In genomic region chr10:96014473-96015102, GRCh38 we compare ENCODE assay signal across 6 cellular contexts.
"Had no signal": no experiment of that assay in that cellular context is flagged by ENCODE, and none has a peak within 500 bp of the region (broad histone marks: within the 10 kb centered on the region; RNA-seq: fewer than 3 reads in every experiment).

No MANE protein-coding gene starts in this region.

- H3K9me3 Mint-ChIP-seq: HFFc6, IgD-negative memory B cell had no signal

- DNase-seq: GM23248, GOT3, H7, HFFc6 had no signal

- H3K27ac Mint-ChIP-seq: HFFc6, IgD-negative memory B cell had no signal

- H3K4me3 Mint-ChIP-seq: HFFc6, IgD-negative memory B cell had no signal

- ATAC-seq: HCT116 had no signal

- H3K27me3 Mint-ChIP-seq: IgD-negative memory B cell had no signal

- H3K36me3 Mint-ChIP-seq: IgD-negative memory B cell had no signal
